ENCODE assay signal across 8 cellular contexts in the genomic region with DNA sequence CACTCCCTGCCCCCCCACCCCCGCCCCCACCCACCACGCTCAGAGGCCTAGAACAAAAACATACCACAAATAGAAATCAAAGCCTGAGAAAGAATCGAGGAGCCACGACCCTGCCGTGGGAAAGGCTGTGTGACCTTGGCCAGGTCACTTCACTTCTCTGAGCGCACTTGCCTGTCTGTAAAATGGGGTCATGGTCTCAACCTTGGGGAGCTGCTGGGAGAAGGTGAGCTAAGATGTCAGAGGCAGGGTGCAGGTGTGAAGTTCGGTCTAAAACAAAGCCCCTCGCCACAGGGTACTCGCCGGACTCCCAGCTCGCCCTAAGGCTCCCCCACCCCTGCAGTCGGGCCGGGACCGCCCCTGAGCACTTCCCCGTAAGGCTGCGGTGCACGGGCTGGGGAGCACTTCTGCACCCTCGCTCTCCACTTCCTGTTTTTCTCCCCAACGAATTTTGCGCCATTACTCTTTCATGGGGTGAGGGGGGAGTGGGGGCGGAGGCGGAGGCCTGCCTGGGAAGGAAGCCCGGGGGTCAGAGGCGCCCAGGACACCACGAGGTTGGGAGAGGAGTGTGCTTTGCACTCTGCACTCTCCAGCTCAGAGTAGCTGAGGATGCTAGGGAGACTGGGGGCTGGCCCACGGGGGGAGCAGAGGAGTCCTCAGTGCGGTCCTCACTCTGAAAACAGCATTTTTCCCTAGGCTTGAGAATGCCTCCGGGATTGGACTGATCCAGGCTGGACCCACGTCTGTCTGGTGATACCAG. TPM values are rescaled to one million over a fixed set of nuclear protein-coding genes. Genes with fewer than 3 reads are reported as not detected.
DNase-seq lines count a peak whose midpoint lies in the region; ATAC-seq and TF ChIP-seq lines count a peak whose summit lies in the region.

No MANE protein-coding gene starts in this region.

- H3K27me3 ChIP-seq in foreskin keratinocyte = peaks cover 9% of the 10 kb centered on the region

- H3K9me3 Mint-ChIP-seq in mesothelial cell of epicardium = no peaks in the 10 kb centered on the region

- POLR2A ChIA-PET in RWPE1 (lab: Yijun Ruan, JAX; ENCODE audit: low non-redundant PET) = no interaction called here

- H3K27ac ChIP-seq in foreskin keratinocyte (no peak overlapping the region), RWPE1 (no peak overlapping the region)

- H3K36me3 Mint-ChIP-seq in mesothelial cell of epicardium = no peaks in the 10 kb centered on the region

- H3K4me1 ChIP-seq in foreskin keratinocyte = no peaks in the 10 kb centered on the region

- TF ChIP-seq CTCF in foreskin keratinocyte (conservative IDR thresholded peaks at IDR 0.05) (no peak), RWPE1 (conservative IDR thresholded peaks at IDR 0.05; ENCODE audit: low read depth) (no peak), mesothelial cell of epicardium (IDR thresholded peaks at IDR 0.05; ENCODE audit: unreplicated experiment) (no peak)

- no peak overlapping the region for H3K27ac Mint-ChIP-seq in mesothelial cell of epicardium

- no peak overlapping the region for H3K4me3 Mint-ChIP-seq in mesothelial cell of epicardium

- CTCF ChIA-PET in RWPE1 (lab: Yijun Ruan, JAX) = interaction anchor here (0.6 to 1.4 kb wide), 4 partner anchors 22 to 863 kb away, joined by 3 to 4 read pairs (median 4); a partner anchor contains a TSS

- H3K4me1 Mint-ChIP-seq in mesothelial cell of epicardium = no peaks in the 10 kb centered on the region

- H3K27me3 Mint-ChIP-seq in mesothelial cell of epicardium (ENCODE audit: low read depth) = peaks cover 25% of the 10 kb centered on the region

- ATAC-seq in GM21737 (IDR thresholded peaks at IDR 0.05; ENCODE audit: unreplicated experiment) = peak; percentile 29
- no peak for ATAC-seq in foreskin keratinocyte
- no peak for ATAC-seq in HG03521 (IDR thresholded peaks at IDR 0.05; ENCODE audit: unreplicated experiment)

- peak; percentile 57 for DNase-seq in activated CD4-positive, CD25-positive, alpha-beta regulatory T cell treated with anti-CD3 and anti-CD28 coated beads, Interleukin-2, amount 50 U/mL, for 16 hours (ENCODE audit: low read depth, low spot score)
- DNase-seq in effector CD4-positive, alpha-beta T cell = peak; percentile 53
- DNase-seq in stimulated activated CD4-positive, alpha-beta T cell treated with anti-CD3 and anti-CD28 coated beads, Interleukin-4, amount 100 ng/mL, for 1 hour = peak; percentile 67
- no peak for DNase-seq in foreskin keratinocyte
- DNase-seq in RWPE1 (ENCODE audit: low spot score) = no peak
- DNase-seq in mesothelial cell of epicardium (ENCODE audit: low spot score in 2 of 2, unreplicated experiment in 2 of 2) = no peak

RNA-seq across cellular contexts. Expression of a gene that starts 21.9 kb away (rescaled TPM):
- total RNA-seq in foreskin keratinocyte (25.0 and 40.4 TPM in 2 replicates), mesothelial cell of epicardium (3.7 to 4.7 TPM (median 4.3 TPM) in 3 replicates)
- 13.3 and 20.3 TPM in 2 replicates for polyA plus RNA-seq in foreskin keratinocyte

RNA-seq across cellular contexts. Expression of a gene that starts 40.9 kb away (rescaled TPM):
- total RNA-seq in foreskin keratinocyte = 9.4 and 10.4 TPM in 2 replicates
- 8.0 and 8.9 TPM in 2 replicates for polyA plus RNA-seq in foreskin keratinocyte
- total RNA-seq in mesothelial cell of epicardium = 28.8 to 31.8 TPM (median 29.5 TPM) in 3 replicates

Comparison
In these comparisons a context has a peak if more than half of its experiments do, and no peak if none do; other contexts are left out.
1. DNase-seq: peak in activated CD4-positive, CD25-positive, alpha-beta regulatory T cell treated with anti-CD3 and anti-CD28 coated beads, Interleukin-2, amount 50 U/mL, for 16 hours (single experiment), effector CD4-positive, alpha-beta T cell (single experiment) and stimulated activated CD4-positive, alpha-beta T cell treated with anti-CD3 and anti-CD28 coated beads, Interleukin-4, amount 100 ng/mL, for 1 hour (single experiment); none in foreskin keratinocyte (0 of 2), RWPE1 (single experiment) and mesothelial cell of epicardium (0 of 2).